In genomic region chr17:1460233-1460632, GRCh38 we compare ENCODE assay signal across 12 cellular contexts. TPM values are rescaled to one million over a fixed set of nuclear protein-coding genes. Genes with fewer than 3 reads are reported as not detected.
DNase-seq lines count a peak whose midpoint lies in the region; ATAC-seq and TF ChIP-seq lines count a peak whose summit lies in the region.
"Had no signal": no experiment of that assay in that cellular context is flagged by ENCODE, and none has a peak within 500 bp of the region (broad histone marks: within the 10 kb centered on the region; RNA-seq: fewer than 3 reads in every experiment).

No MANE protein-coding gene starts in this region.

- no peak for TF ChIP-seq POLR2A in lower leg skin (IDR thresholded peaks at IDR 0.05)

- H3K27ac ChIP-seq in 22Rv1: peak overlapping the region; percentile 34

- POLR2A ChIA-PET in HEK293T (lab: Yijun Ruan, JAX): interaction anchor here (1.3 to 1.6 kb wide), 2 partner anchors 11 to 56 kb away, joined by 3 to 5 read pairs; partner anchors contain the start of gene INPP5K

- CTCF ChIA-PET in HEK293T (lab: Yijun Ruan, JAX): no interaction called here

- DNase-seq in HT1080 (ENCODE audit: low read depth): peak; percentile 54
- peak; percentile 49 for DNase-seq in dermis blood vessel endothelial cell
- peak; percentile 42 to 91 for DNase-seq in lower leg skin (ENCODE audit: low spot score in 2 of 2)
- DNase-seq in HEK293T (ENCODE audit: extremely low spot score): no peak
- no peak for DNase-seq in superior temporal gyrus (ENCODE audit: extremely low spot score)
- no peak for DNase-seq in COLO829 (ENCODE audit: low spot score)
- DNase-seq: activated gamma-delta T cell; naive thymus-derived CD8-positive, alpha-beta T cell; NCI-H526; stimulated activated CD4-positive, alpha-beta T cell treated with anti-CD3 and anti-CD28 coated beads, Interleukin-2, amount 100 ng/mL, for 48 hours had no signal

- no peak overlapping the region for H3K4me3 ChIP-seq in lower leg skin (ENCODE audit: low read depth, poor library complexity, severe bottlenecking)

- 5 to 12% methylated on average over 6 of the region's 6 CpGs for WGBS in lower leg skin, 2 donors

- ATAC-seq in HG03139 (IDR thresholded peaks at IDR 0.05; ENCODE audit: unreplicated experiment): no peak
- ATAC-seq: naive thymus-derived CD8-positive, alpha-beta T cell had no signal

- intact Hi-C loops in lower leg skin (cut with DNase I; ENCODE audit: low total_unique reads): no loop called here

- TF ChIP-seq CTCF in 22Rv1 (IDR thresholded peaks at IDR 0.05): no peak
- no peak for TF ChIP-seq CTCF in lower leg skin (IDR thresholded peaks at IDR 0.05)

TF ChIP-seq in HEK293T, 16 proteins besides CTCF, POLR2A, EP300 and RAD21:
- no peak for TF ChIP-seq HDGF (IDR thresholded peaks at IDR 0.05; ENCODE audit: borderline replicate concordance)
- TF ChIP-seq FOXK2 (IDR thresholded peaks at IDR 0.05): no peak
- no peak for TF ChIP-seq LEF1 (IDR thresholded peaks at IDR 0.05; ENCODE audit: borderline replicate concordance)
- no peak for TF ChIP-seq NFRKB (IDR thresholded peaks at IDR 0.05)
- no peak for TF ChIP-seq L3MBTL2 (conservative IDR thresholded peaks at IDR 0.05)
- TF ChIP-seq TARDBP (IDR thresholded peaks at IDR 0.05): no peak
- no peak for TF ChIP-seq ARNT (IDR thresholded peaks at IDR 0.05)
- TF ChIP-seq SUZ12 (IDR thresholded peaks at IDR 0.05): no peak
- TF ChIP-seq BHLHE40 (IDR thresholded peaks at IDR 0.05; ENCODE audit: borderline replicate concordance): no peak
- no peak for TF ChIP-seq ZNF384 (IDR thresholded peaks at IDR 0.05)
- no peak for TF ChIP-seq FOXM1 (IDR thresholded peaks at IDR 0.05; ENCODE audit: borderline replicate concordance)
- no peak for TF ChIP-seq SP1 (IDR thresholded peaks at IDR 0.05)
- TF ChIP-seq PKNOX1 (IDR thresholded peaks at IDR 0.05): no peak
- TF ChIP-seq FOXA1 (IDR thresholded peaks at IDR 0.05): no peak
- no peak for TF ChIP-seq ELF4 (IDR thresholded peaks at IDR 0.05)
- no peak for TF ChIP-seq CTBP1 (IDR thresholded peaks at IDR 0.05; ENCODE audit: borderline replicate concordance)
TF ChIP-seq in HEK293T: peak in this region for 0.

RNA-seq across cellular contexts. Expression of gene CRK, which starts 4.2 kb away (rescaled TPM):
- 82.8 and 88.5 TPM in 2 replicates for total RNA-seq in HT1080 (2014; rRNA removed; shearing (Covaris generic))
- 77.2 and 86.3 TPM in 2 replicates for polyA plus RNA-seq in HT1080 (2015; cell fraction: cytosol; rRNA removed)
- polyA plus RNA-seq in HT1080 (2015; cell fraction: nucleus; rRNA removed): 30.8 and 31.9 TPM in 2 replicates
- total RNA-seq in dermis blood vessel endothelial cell (162 and 166 TPM in 2 replicates), lower leg skin (10 to 100 TPM; 48.2 to 70.0 (median 50.7) TPM)

RNA-seq across cellular contexts. Expression of gene MYO1C, which starts 32.3 kb away (rescaled TPM):
- 50.6 and 61.0 TPM in 2 replicates for total RNA-seq in HT1080 (2014; rRNA removed; shearing (Covaris generic))
- 64.0 and 68.4 TPM in 2 replicates for polyA plus RNA-seq in HT1080 (2015; cell fraction: cytosol; rRNA removed)
- 97.1 and 98.5 TPM in 2 replicates for polyA plus RNA-seq in HT1080 (2015; cell fraction: nucleus; rRNA removed)
- total RNA-seq in dermis blood vessel endothelial cell (193 and 439 TPM in 2 replicates), lower leg skin (100 to 1,000 TPM in 1 of 4 donors, 10 to 100 TPM in 3; 71.3 to 101 (median 84.8) TPM)

RNA-seq across cellular contexts. Expression of gene INPP5K, which starts 56.2 kb away (rescaled TPM):
- total RNA-seq in HT1080 (2014; rRNA removed; shearing (Covaris generic)): 35.3 and 46.9 TPM in 2 replicates
- polyA plus RNA-seq in HT1080 (2015; cell fraction: cytosol; rRNA removed): 27.7 and 30.3 TPM in 2 replicates
- polyA plus RNA-seq in HT1080 (2015; cell fraction: nucleus; rRNA removed): 29.7 and 30.8 TPM in 2 replicates
- total RNA-seq in dermis blood vessel endothelial cell (74.7 and 88.0 TPM in 2 replicates), lower leg skin (100 to 1,000 TPM; 101 to 172 (median 134) TPM)

Comparison
In these comparisons a context has a peak if more than half of its experiments do, and no peak if none do; other contexts are left out.
1. DNase-seq: peak in HT1080 (single experiment), dermis blood vessel endothelial cell (single experiment) and lower leg skin (2 of 2); none in HEK293T (single experiment), superior temporal gyrus (single experiment) and COLO829 (single experiment).